1 cellular context compared by ENCODE assay signal in the genomic region with DNA sequence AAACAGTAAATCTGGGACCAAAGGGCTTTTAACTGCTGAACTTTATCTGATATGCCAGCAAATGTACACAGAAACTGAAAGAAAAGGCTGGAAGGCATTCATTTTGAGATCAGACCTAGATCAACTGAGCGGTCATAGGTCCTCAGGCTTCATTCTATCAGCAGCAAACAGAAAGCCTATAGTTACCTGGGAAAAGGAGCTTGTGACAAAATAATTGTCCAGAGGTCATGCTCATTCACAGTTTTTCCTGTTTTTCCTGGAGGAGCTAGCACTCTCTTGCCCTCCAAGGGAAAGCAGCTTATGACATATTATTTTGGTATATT.
TF ChIP-seq lines count a peak whose summit lies in the region.

No MANE protein-coding gene starts in this region.

TF ChIP-seq in HepG2, 621 proteins besides CTCF, POLR2A, EP300 and RAD21 (continued from another document):
- TF ChIP-seq TEAD3 (CRISPR knock-in tag; optimal IDR thresholded peaks at IDR 0.05; ENCODE audit: borderline replicate concordance) (peak; percentile 34), HMG20A (CRISPR knock-in tag; IDR thresholded peaks at IDR 0.05; ENCODE audit: borderline replicate concordance) (peak; percentile 53; the same call in 1 of the 2 replicates), KLF6 (CRISPR knock-in tag; IDR thresholded peaks at IDR 0.05) (no peak), RARG (CRISPR knock-in tag; IDR thresholded peaks at IDR 0.05; ENCODE audit: low read depth) (no peak), GFI1 (CRISPR knock-in tag; IDR thresholded peaks at IDR 0.05; ENCODE audit: borderline replicate concordance) (peak; percentile 96), CBX2 (IDR thresholded peaks at IDR 0.05; ENCODE audit: low read depth, low read length) (no peak), CBX2 (CRISPR knock-in tag; IDR thresholded peaks at IDR 0.05; ENCODE audit: low read depth) (no peak), ZNF850 (CRISPR knock-in tag; conservative IDR thresholded peaks at IDR 0.05) (no peak), NBN (conservative IDR thresholded peaks at IDR 0.05) (no peak), ZNF567 (CRISPR knock-in tag; IDR thresholded peaks at IDR 0.05; ENCODE audit: borderline replicate concordance) (no peak), ZNF264 (CRISPR knock-in tag; IDR thresholded peaks at IDR 0.05) (0 out of 2 replicates have a peak, but pooled peaks have one; percentile 13), BCL6 (CRISPR knock-in tag; IDR thresholded peaks at IDR 0.05) (peak; percentile 80), YY1 (IDR thresholded peaks at IDR 0.05; ENCODE audit: insufficient read depth, insufficient replicate concordance, low read depth, low read length) (peak; percentile 21), CENPX (CRISPR knock-in tag; IDR thresholded peaks at IDR 0.05) (no peak), ZBTB20 (CRISPR knock-in tag; IDR thresholded peaks at IDR 0.05; ENCODE audit: borderline replicate concordance, low read depth) (peak; percentile 43; the same call in 1 of the 2 replicates), YEATS4 (CRISPR knock-in tag; IDR thresholded peaks at IDR 0.05; ENCODE audit: borderline replicate concordance) (no peak), ZNF251 (CRISPR knock-in tag; IDR thresholded peaks at IDR 0.05) (no peak), ESRRA (CRISPR knock-in tag; IDR thresholded peaks at IDR 0.05; ENCODE audit: low read depth) (no peak), DNMT3B (CRISPR knock-in tag; conservative IDR thresholded peaks at IDR 0.05) (no peak)
- TF ChIP-seq, protein P1, sequence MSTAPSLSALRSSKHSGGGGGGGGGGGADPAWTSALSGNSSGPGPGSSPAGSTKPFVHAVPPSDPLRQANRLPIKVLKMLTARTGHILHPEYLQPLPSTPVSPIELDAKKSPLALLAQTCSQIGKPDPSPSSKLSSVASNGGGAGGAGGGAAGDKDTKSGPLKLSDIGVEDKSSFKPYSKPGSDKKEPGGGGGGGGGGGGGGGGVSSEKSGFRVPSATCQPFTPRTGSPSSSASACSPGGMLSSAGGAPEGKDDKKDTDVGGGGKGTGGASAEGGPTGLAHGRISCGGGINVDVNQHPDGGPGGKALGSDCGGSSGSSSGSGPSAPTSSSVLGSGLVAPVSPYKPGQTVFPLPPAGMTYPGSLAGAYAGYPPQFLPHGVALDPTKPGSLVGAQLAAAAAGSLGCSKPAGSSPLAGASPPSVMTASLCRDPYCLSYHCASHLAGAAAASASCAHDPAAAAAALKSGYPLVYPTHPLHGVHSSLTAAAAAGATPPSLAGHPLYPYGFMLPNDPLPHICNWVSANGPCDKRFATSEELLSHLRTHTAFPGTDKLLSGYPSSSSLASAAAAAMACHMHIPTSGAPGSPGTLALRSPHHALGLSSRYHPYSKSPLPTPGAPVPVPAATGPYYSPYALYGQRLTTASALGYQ (CRISPR knock-in tag; IDR thresholded peaks at IDR 0.05): peak; percentile 75; the same call in 1 of the 2 replicates
- TF ChIP-seq, protein P2, sequence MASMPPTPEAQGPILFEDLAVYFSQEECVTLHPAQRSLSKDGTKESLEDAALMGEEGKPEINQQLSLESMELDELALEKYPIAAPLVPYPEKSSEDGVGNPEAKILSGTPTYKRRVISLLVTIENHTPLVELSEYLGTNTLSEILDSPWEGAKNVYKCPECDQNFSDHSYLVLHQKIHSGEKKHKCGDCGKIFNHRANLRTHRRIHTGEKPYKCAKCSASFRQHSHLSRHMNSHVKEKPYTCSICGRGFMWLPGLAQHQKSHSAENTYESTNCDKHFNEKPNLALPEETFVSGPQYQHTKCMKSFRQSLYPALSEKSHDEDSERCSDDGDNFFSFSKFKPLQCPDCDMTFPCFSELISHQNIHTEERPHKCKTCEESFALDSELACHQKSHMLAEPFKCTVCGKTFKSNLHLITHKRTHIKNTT (CRISPR knock-in tag; IDR thresholded peaks at IDR 0.05): no peak
- TF ChIP-seq, protein P3, sequence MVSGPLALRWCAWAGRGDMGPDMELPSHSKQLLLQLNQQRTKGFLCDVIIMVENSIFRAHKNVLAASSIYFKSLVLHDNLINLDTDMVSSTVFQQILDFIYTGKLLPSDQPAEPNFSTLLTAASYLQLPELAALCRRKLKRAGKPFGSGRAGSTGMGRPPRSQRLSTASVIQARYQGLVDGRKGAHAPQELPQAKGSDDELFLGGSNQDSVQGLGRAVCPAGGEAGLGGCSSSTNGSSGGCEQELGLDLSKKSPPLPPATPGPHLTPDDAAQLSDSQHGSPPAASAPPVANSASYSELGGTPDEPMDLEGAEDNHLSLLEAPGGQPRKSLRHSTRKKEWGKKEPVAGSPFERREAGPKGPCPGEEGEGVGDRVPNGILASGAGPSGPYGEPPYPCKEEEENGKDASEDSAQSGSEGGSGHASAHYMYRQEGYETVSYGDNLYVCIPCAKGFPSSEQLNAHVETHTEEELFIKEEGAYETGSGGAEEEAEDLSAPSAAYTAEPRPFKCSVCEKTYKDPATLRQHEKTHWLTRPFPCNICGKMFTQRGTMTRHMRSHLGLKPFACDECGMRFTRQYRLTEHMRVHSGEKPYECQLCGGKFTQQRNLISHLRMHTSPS (CRISPR knock-in tag; IDR thresholded peaks at IDR 0.05; ENCODE audit: low read depth): no peak
